Comparison of ENCODE assay signal across 15 cellular contexts in genomic region chr15:33160054-33160453, GRCh38. TPM values are rescaled to one million over a fixed set of nuclear protein-coding genes. Genes with fewer than 3 reads are reported as not detected.
A peak's percentile ranks its signal among the peaks of the same experiment; 100 is the strongest.
DNase-seq lines count a peak whose midpoint lies in the region; TF ChIP-seq lines count a peak whose summit lies in the region.
"Had no signal": no experiment of that assay in that cellular context is flagged by ENCODE, and none has a peak within 500 bp of the region (broad histone marks: within the 10 kb centered on the region; RNA-seq: fewer than 3 reads in every experiment).

No MANE protein-coding gene starts in this region.

- DNase-seq in activated naive CD8-positive, alpha-beta T cell treated with anti-CD3 and anti-CD28 coated beads for 36 hours = no peak
- peak; percentile 83 for DNase-seq in OCI-M1 (lab: John Stamatoyannopoulos, UW)
- DNase-seq in GM13977 (ENCODE audit: low spot score) = no peak
- DNase-seq in testis = no peak
- DNase-seq in NCI-H345 (lab: John Stamatoyannopoulos, UW) = no peak
- DNase-seq: activated naive CD4-positive, alpha-beta T cell treated with anti-CD3 and anti-CD28 coated beads, Interleukin-2, amount 10 ng/mL, durations not matched to agents 7 days and 5 days; cerebellar nuclear complex; DND-41; esophagus squamous epithelium; NCI-H2081 treated with DMSO at 0.1 percent for 48 hours; stimulated activated CD4-positive, alpha-beta T cell treated with anti-CD3 and anti-CD28 coated beads, Interleukin-15, amount 100 ng/mL, for 24 hours; stimulated activated CD8-positive, alpha-beta memory T cell treated with anti-CD3 and anti-CD28 coated beads, Interleukin-4, amount 100 ng/mL, for 48 hours had no signal

- no peak overlapping the region for H3K4me3 ChIP-seq in stomach smooth muscle (ENCODE audit: low read length in 2 of 2)
- H3K4me3 ChIP-seq in testis = no peak overlapping the region
- H3K4me3 ChIP-seq: esophagus squamous epithelium had no signal

- H3K36me3 ChIP-seq in stomach smooth muscle (ENCODE audit: control insufficient read depth in 2 of 2, insufficient read depth in 2 of 2, low read length in 2 of 2) (no peaks in the 10 kb centered on the region), testis (ENCODE audit: low read depth, missing control alignments) (no peaks in the 10 kb centered on the region)
- H3K36me3 ChIP-seq: esophagus squamous epithelium had no signal

- H3K27ac ChIP-seq in stomach smooth muscle (ENCODE audit: low read length) = peak overlapping the region; percentile 96
- H3K27ac ChIP-seq in testis = no peak overlapping the region
- H3K27ac ChIP-seq: esophagus squamous epithelium had no signal

- H3K9ac ChIP-seq in stomach smooth muscle (ENCODE audit: low read length in 2 of 2) = peak overlapping the region; percentile 47 to 54

- peak overlapping the region; percentile 34 for H3K27ac Mint-ChIP-seq in activated naive CD8-positive, alpha-beta T cell
- no peak overlapping the region for H3K27ac Mint-ChIP-seq in activated naive CD8-positive, alpha-beta T cell treated with anti-CD3 and anti-CD28 coated beads for 36 hours
- peak overlapping the region; percentile 20 for H3K27ac Mint-ChIP-seq in dendritic cell treated with granulocyte-macrophage colony-stimulating factor and Interleukin-4, amounts not matched to agents 40 ng/mL and 50 ng/mL, for 4 days
- H3K27ac Mint-ChIP-seq: activated naive CD4-positive, alpha-beta T cell treated with anti-CD3 and anti-CD28 coated beads, Interleukin-2, amount 10 ng/mL, durations not matched to agents 7 days and 5 days had no signal

- intact Hi-C loops in dendritic cell treated with granulocyte-macrophage colony-stimulating factor and Interleukin-4, amounts not matched to agents 40 ng/mL and 50 ng/mL, for 4 days (cut with micrococcal nuclease) = no loop called here
- intact Hi-C loops in testis (cut with DNase I; ENCODE audit: low total_unique reads) = no loop called here

- H3K27me3 ChIP-seq in stomach smooth muscle (ENCODE audit: control insufficient read depth in 1 of 2, insufficient read depth in 2 of 2, low read length in 2 of 2) (no peaks in the 10 kb centered on the region), testis (no peaks in the 10 kb centered on the region)

- H3K4me3 Mint-ChIP-seq in activated naive CD8-positive, alpha-beta T cell = no peak overlapping the region
- no peak overlapping the region for H3K4me3 Mint-ChIP-seq in activated naive CD8-positive, alpha-beta T cell treated with anti-CD3 and anti-CD28 coated beads for 36 hours
- H3K4me3 Mint-ChIP-seq in dendritic cell treated with granulocyte-macrophage colony-stimulating factor and Interleukin-4, amounts not matched to agents 40 ng/mL and 50 ng/mL, for 4 days = no peak overlapping the region
- H3K4me3 Mint-ChIP-seq: activated naive CD4-positive, alpha-beta T cell treated with anti-CD3 and anti-CD28 coated beads, Interleukin-2, amount 10 ng/mL, durations not matched to agents 7 days and 5 days had no signal

- H3K9me3 Mint-ChIP-seq in activated naive CD8-positive, alpha-beta T cell (ENCODE audit: low read depth) = no peaks in the 10 kb centered on the region
- no peaks in the 10 kb centered on the region for H3K9me3 Mint-ChIP-seq in activated naive CD8-positive, alpha-beta T cell treated with anti-CD3 and anti-CD28 coated beads for 36 hours
- H3K9me3 Mint-ChIP-seq in dendritic cell treated with granulocyte-macrophage colony-stimulating factor and Interleukin-4, amounts not matched to agents 40 ng/mL and 50 ng/mL, for 4 days = no peaks in the 10 kb centered on the region
- H3K9me3 Mint-ChIP-seq: activated naive CD4-positive, alpha-beta T cell treated with anti-CD3 and anti-CD28 coated beads, Interleukin-2, amount 10 ng/mL, durations not matched to agents 7 days and 5 days had no signal

- H3K4me1 Mint-ChIP-seq in activated naive CD8-positive, alpha-beta T cell (ENCODE audit: low read depth) = peaks cover 13% of the 10 kb centered on the region
- H3K4me1 Mint-ChIP-seq in activated naive CD8-positive, alpha-beta T cell treated with anti-CD3 and anti-CD28 coated beads for 36 hours = peaks cover 11% of the 10 kb centered on the region
- H3K4me1 Mint-ChIP-seq in dendritic cell treated with granulocyte-macrophage colony-stimulating factor and Interleukin-4, amounts not matched to agents 40 ng/mL and 50 ng/mL, for 4 days (ENCODE audit: low read depth) = peaks cover 65% of the 10 kb centered on the region
- H3K4me1 Mint-ChIP-seq: activated naive CD4-positive, alpha-beta T cell treated with anti-CD3 and anti-CD28 coated beads, Interleukin-2, amount 10 ng/mL, durations not matched to agents 7 days and 5 days had no signal

- no peak for TF ChIP-seq POLR2A in testis (IDR thresholded peaks at IDR 0.05)

- in situ Hi-C loops in GM13977 (cut with MboI; ENCODE audit: low pct_unique_long_range_greater_than_20kb, low sequenced_read_pairs, unreplicated experiment) = no loop called here

- WGBS in testis, 2 donors = 65 to 66% methylated on average over 1 of the region's 1 CpG

- TF ChIP-seq CTCF in GM13977 (IDR thresholded peaks at IDR 0.05; ENCODE audit: extremely low read depth, insufficient read depth, missing control alignments) = no peak
- TF ChIP-seq CTCF in testis (IDR thresholded peaks at IDR 0.05) = no peak

- H3K4me1 ChIP-seq in stomach smooth muscle (ENCODE audit: control insufficient read depth, insufficient read depth, low read length) (peaks cover 11% of the 10 kb centered on the region), testis (no peaks in the 10 kb centered on the region)

- H3K36me3 Mint-ChIP-seq in activated naive CD8-positive, alpha-beta T cell = no peaks in the 10 kb centered on the region
- no peaks in the 10 kb centered on the region for H3K36me3 Mint-ChIP-seq in activated naive CD8-positive, alpha-beta T cell treated with anti-CD3 and anti-CD28 coated beads for 36 hours
- no peaks in the 10 kb centered on the region for H3K36me3 Mint-ChIP-seq in dendritic cell treated with granulocyte-macrophage colony-stimulating factor and Interleukin-4, amounts not matched to agents 40 ng/mL and 50 ng/mL, for 4 days (ENCODE audit: low read depth)
- H3K36me3 Mint-ChIP-seq: activated naive CD4-positive, alpha-beta T cell treated with anti-CD3 and anti-CD28 coated beads, Interleukin-2, amount 10 ng/mL, durations not matched to agents 7 days and 5 days had no signal

- peaks cover 1% of the 10 kb centered on the region for H3K27me3 Mint-ChIP-seq in activated naive CD8-positive, alpha-beta T cell
- peaks cover 8% of the 10 kb centered on the region for H3K27me3 Mint-ChIP-seq in activated naive CD8-positive, alpha-beta T cell treated with anti-CD3 and anti-CD28 coated beads for 36 hours
- H3K27me3 Mint-ChIP-seq in dendritic cell treated with granulocyte-macrophage colony-stimulating factor and Interleukin-4, amounts not matched to agents 40 ng/mL and 50 ng/mL, for 4 days = no peaks in the 10 kb centered on the region

- H3K9me3 ChIP-seq in stomach smooth muscle (ENCODE audit: control insufficient read depth in 2 of 2, low read length in 2 of 2) = no peaks in the 10 kb centered on the region
- H3K9me3 ChIP-seq in testis = no peaks in the 10 kb centered on the region
- H3K9me3 ChIP-seq: esophagus squamous epithelium had no signal

RNA-seq across cellular contexts. Expression of gene FMN1, which starts 34.5 kb away (rescaled TPM):
- under 1 TPM; 0.14 to 0.31 TPM for total RNA-seq in activated naive CD8-positive, alpha-beta T cell treated with anti-CD3 and anti-CD28 coated beads for 36 hours
- total RNA-seq in testis = 10 to 100 TPM; 47.4 to 53.7 TPM
- polyA plus RNA-seq in testis (ENCODE audit: insufficient read depth, low read depth, low replicate concordance) = 17.7 TPM

Comparison
In these comparisons a context has a peak if more than half of its experiments do, and no peak if none do; other contexts are left out.
1. RNA of gene FMN1, which starts 34.5 kb away (total RNA-seq): 47.4 to 53.7 TPM in testis; 0.14 to 0.31 TPM in activated naive CD8-positive, alpha-beta T cell treated with anti-CD3 and anti-CD28 coated beads for 36 hours; every median in the first group is over 10 times any median in the second.